In the genomic region with DNA sequence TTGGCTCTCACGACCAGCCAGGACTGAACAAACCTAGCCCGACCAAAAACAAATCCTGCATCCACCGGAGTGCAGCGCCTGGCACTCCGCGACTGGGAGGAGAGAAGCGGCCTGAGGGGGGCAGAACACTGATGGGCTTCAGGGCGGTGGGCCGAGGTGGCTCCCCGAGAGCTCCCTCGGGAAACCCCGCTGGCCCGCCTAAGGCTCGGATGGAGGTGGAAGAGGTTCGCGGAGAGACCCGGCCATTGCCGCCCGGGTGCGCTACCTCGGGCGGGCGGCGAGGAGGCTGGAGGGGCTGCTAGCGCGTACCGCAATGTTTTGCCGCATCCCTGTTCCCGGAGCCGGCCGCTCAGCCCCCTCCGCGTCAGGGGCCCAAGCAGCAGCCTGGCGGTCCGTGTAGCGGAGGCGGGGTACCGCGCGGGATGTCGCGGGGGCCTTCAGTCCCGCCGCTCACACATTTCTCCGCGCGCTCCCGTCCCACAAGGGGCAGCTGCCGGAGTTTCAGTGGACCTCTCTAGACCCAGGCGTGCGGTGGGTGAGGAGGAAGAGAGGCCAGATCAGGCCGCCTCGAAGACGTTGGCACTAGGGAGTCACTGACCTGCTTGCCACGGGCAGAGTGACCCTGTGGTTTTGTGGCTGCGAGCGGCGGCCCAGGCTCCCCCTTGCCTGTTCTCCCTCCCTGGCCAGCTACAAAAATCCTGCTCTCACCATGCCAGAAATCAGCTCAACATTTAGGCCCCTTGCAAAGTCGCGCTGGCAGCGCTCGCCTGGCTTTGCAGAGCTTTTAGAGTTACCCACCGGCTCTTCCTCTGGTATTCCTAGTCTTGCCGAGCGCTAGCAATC, we compare ENCODE assay signal across 11 cellular contexts. TPM values are rescaled to one million over a fixed set of nuclear protein-coding genes. Genes with fewer than 3 reads are reported as not detected.
DNase-seq lines count a peak whose midpoint lies in the region; ATAC-seq, FAIRE-seq and TF ChIP-seq lines count a peak whose summit lies in the region.
"Had no signal": no experiment of that assay in that cellular context is flagged by ENCODE, and none has a peak within 500 bp of the region (broad histone marks: within the 10 kb centered on the region; RNA-seq: fewer than 3 reads in every experiment).

No MANE protein-coding gene starts in this region.

- H3K27me3 ChIP-seq in H1 (replicated peaks in 1 of 4; ENCODE audit: control insufficient read depth in 3 of 4, extremely low read depth in 1 of 4, insufficient read depth in 3 of 4, low read length in 3 of 4) (peaks cover 0 to 5% (median 0%) of the 10 kb centered on the region in 4 experiments; a peak in 2 of 7 replicates), upper lobe of left lung (peaks cover 0 to 7% (median 0%) of the 10 kb centered on the region in 4 donors), WERI-Rb-1 (ENCODE audit: insufficient read depth, low read depth, severe bottlenecking) (peaks cover 70% of the 10 kb centered on the region)

- peaks cover 6% of the 10 kb centered on the region for H3K36me3 Mint-ChIP-seq in nephron (ENCODE audit: low read depth)

- TF ChIP-seq CTCF in H1 (IDR thresholded peaks at IDR 0.05; ENCODE audit: control extremely low read depth in 1 of 3, insufficient read depth in 1 of 3, low read depth in 1 of 3, low read length in 3 of 3), result no peak
- TF ChIP-seq CTCF in nephron (IDR thresholded peaks at IDR 0.05; ENCODE audit: unreplicated experiment in 3 of 3), result no peak
- TF ChIP-seq CTCF in upper lobe of left lung (IDR thresholded peaks at IDR 0.05), result no peak
- no peak for TF ChIP-seq CTCF in WERI-Rb-1 (IDR thresholded peaks at IDR 0.05; ENCODE audit: low read depth, low read length)

- H3K56ac ChIP-seq in H1 (replicated peaks; ENCODE audit: insufficient read length, low read depth, low read length), result no peak overlapping the region

- CTCF ChIA-PET in H1 (lab: Charles Lee; ENCODE audit: partially characterized antibody), result interaction anchor here (0.9 to 1.2 kb wide), 4 partner anchors 15 to 192 kb away, joined by 3 to 4 read pairs (median 3); no protein-coding TSS in a partner anchor

- no peak overlapping the region for H3K23ac ChIP-seq in H1 (ENCODE audit: insufficient read length)

- H3K9me3 ChIP-seq in H1 (ENCODE audit: insufficient read depth in 2 of 2, low read depth in 1 of 2, low read length in 1 of 2) (peaks cover 10% of the 10 kb centered on the region in 2 experiments; a peak in 1 of 4 replicates), upper lobe of left lung (no peaks in the 10 kb centered on the region), WERI-Rb-1 (ENCODE audit: severe bottlenecking) (no peaks in the 10 kb centered on the region)

- H3K9ac ChIP-seq in H1 (replicated peaks in 1 of 4; ENCODE audit: extremely low read depth in 1 of 4, low read depth in 3 of 4, low read length in 3 of 4), result peak overlapping the region in 1 of 4 experiments; percentile 37; a peak in 2 of 7 replicates

- H2BK12ac ChIP-seq in H1 (ENCODE audit: low read depth, low read length), result no peak overlapping the region

- no peak for FAIRE-seq in H1 (lab: Jason Lieb, UNC)
- FAIRE-seq: endometrium had no signal

- H3K36me3 ChIP-seq in H1 (ENCODE audit: control insufficient read depth in 2 of 4, insufficient read depth in 4 of 4, low read length in 3 of 4) (peaks cover 0 to 15% (median 4%) of the 10 kb centered on the region in 4 experiments; a peak in 4 of 8 replicates), upper lobe of left lung (no peaks in the 10 kb centered on the region), WERI-Rb-1 (no peaks in the 10 kb centered on the region)

- no peak overlapping the region for H2BK15ac ChIP-seq in H1 (ENCODE audit: low read length)

- no peak overlapping the region for H4K91ac ChIP-seq in H1 (replicated peaks; ENCODE audit: insufficient read length, low read length)

- H3K23me2 ChIP-seq in H1 (ENCODE audit: low read depth, low read length), result peaks cover 7% of the 10 kb centered on the region; the same call in 1 of the 2 replicates

- TF ChIP-seq RAD21 in H1 (IDR thresholded peaks at IDR 0.05 in 1 of 2, conservative IDR thresholded peaks at IDR 0.05 in 1 of 2; ENCODE audit: low read depth in 2 of 2, low read length in 2 of 2), result no peak

- H3K4me1 Mint-ChIP-seq in nephron, result peaks cover 5% of the 10 kb centered on the region

- no peak overlapping the region for H3K4ac ChIP-seq in H1 (replicated peaks; ENCODE audit: insufficient read length, low read depth, low read length)

- peaks cover 9% of the 10 kb centered on the region for H3K9me3 Mint-ChIP-seq in nephron

- H4K20me1 ChIP-seq in H1 (replicated peaks in 1 of 2; ENCODE audit: control insufficient read depth in 1 of 2, insufficient read depth in 2 of 2, low read length in 2 of 2), result no peaks in the 10 kb centered on the region

- ATAC-seq in upper lobe of left lung (ENCODE audit: low FRiP score in 2 of 2) (peak in 1 of 2 donors; percentile 58), HG03025 (IDR thresholded peaks at IDR 0.05; ENCODE audit: low FRiP score, unreplicated experiment) (no peak)

- H4K8ac ChIP-seq in H1 (ENCODE audit: extremely low read depth, insufficient read depth, low read length), result 0 out of 2 replicates have a peak overlapping the region, but pooled peaks have one; percentile 5

- POLR2A ChIA-PET in H1 (lab: Charles Lee; ENCODE audit: partially characterized antibody), result interaction anchor here (0.6 to 0.8 kb wide), 2 partner anchors 9 to 12 kb away, joined by 3 to 4 read pairs; no protein-coding TSS in a partner anchor

- H3K27me3 Mint-ChIP-seq in nephron (ENCODE audit: low read depth), result peaks cover 7% of the 10 kb centered on the region

- 0% methylated on average over 12 of the region's 65 CpGs; no CpG with 5 or more reads in 1 of the 2 experiments for WGBS in H1 (ENCODE audit: extremely low coverage in 1 of 2, insufficient coverage in 1 of 2, insufficient read length in 1 of 2, insufficient replicate concordance in 2 of 2, low coverage in 1 of 2, low lambda C conversion rate in 2 of 2, missing lambda C conversion rate in 1 of 2), 2 experiments
- WGBS in upper lobe of left lung, 2 donors, result 0 to 35% methylated on average over 4 to 54 of the region's 65 CpGs

- 0 out of 4 replicates have a peak, but pooled peaks cover 0 to 8% of the 10 kb centered on the region in 2 experiments for H3K79me2 ChIP-seq in H1 (ENCODE audit: control insufficient read depth in 1 of 2, insufficient read depth in 2 of 2, low read length in 2 of 2)

- H3K4me1 ChIP-seq in H1 (replicated peaks in 1 of 4; ENCODE audit: control insufficient read depth in 3 of 4, insufficient read depth in 4 of 4, low read length in 3 of 4) (peaks cover 0 to 6% (median 0%) of the 10 kb centered on the region in 4 experiments; a peak in 1 of 7 replicates), upper lobe of left lung (peaks cover 0 to 16% (median 0%) of the 10 kb centered on the region in 4 donors)

- no peak overlapping the region for H2BK5ac ChIP-seq in H1 (ENCODE audit: low read depth, low read length)

- DNase-seq in NCI-H748 (lab: John Stamatoyannopoulos, UW; ENCODE audit: unreplicated experiment), result peak; percentile 57
- no peak for DNase-seq in NCI-H748 treated with DMSO at 0.1 percent for 48 hours (lab: John Stamatoyannopoulos, UW)
- peak in 1 of 2 experiments; percentile 51 for DNase-seq in H1 (ENCODE audit: low read depth in 1 of 2, low spot score in 2 of 2)
- DNase-seq in upper lobe of left lung, result peak in 1 of 2 donors; percentile 56
- DNase-seq in activated CD4-positive, CD25-positive, alpha-beta regulatory T cell (lab: John Stamatoyannopoulos, UW), result no peak
- no peak for DNase-seq in WERI-Rb-1
- DNase-seq: IMR-90, naive B cell had no signal

- TF ChIP-seq POLR2A in H1 (IDR thresholded peaks at IDR 0.05; ENCODE audit: control extremely low read depth in 1 of 2, low read depth in 2 of 2, low read length in 2 of 2), result no peak
- no peak for TF ChIP-seq POLR2A in upper lobe of left lung (IDR thresholded peaks at IDR 0.05)

- no peak for TF ChIP-seq EP300 in H1 (IDR thresholded peaks at IDR 0.05; ENCODE audit: borderline replicate concordance in 1 of 2, low read depth in 2 of 2, low read length in 2 of 2)
- TF ChIP-seq EP300 in upper lobe of left lung (IDR thresholded peaks at IDR 0.05), result no peak

- no peak overlapping the region for H2AK5ac ChIP-seq in H1 (ENCODE audit: low read depth, low read length)

- H3K79me1 ChIP-seq in H1 (ENCODE audit: low read depth, low read length), result no peaks in the 10 kb centered on the region

- H3K27ac ChIP-seq in H1 (ENCODE audit: low read depth, low read length) (no peak overlapping the region), upper lobe of left lung (no peak overlapping the region), WERI-Rb-1 (no peak overlapping the region)

- H2BK120ac ChIP-seq in H1 (replicated peaks; ENCODE audit: low read depth, low read length), result no peak overlapping the region

- H2AFZ ChIP-seq in H1 (ENCODE audit: low read length), result no peak overlapping the region

- H3K4me3 ChIP-seq in H1 (ENCODE audit: extremely low read depth in 1 of 4, insufficient read depth in 2 of 4, low read depth in 3 of 4, low read length in 4 of 4) (peak overlapping the region; percentile 55 to 83 (median 66)), upper lobe of left lung (peak overlapping the region in 3 of 4 donors; percentile 28 to 47 (median 44)), WERI-Rb-1 (ENCODE audit: low read depth, low read length) (no peak overlapping the region)

- H3K14ac ChIP-seq in H1 (ENCODE audit: insufficient read length), result no peak overlapping the region

- no peak overlapping the region for H4K5ac ChIP-seq in H1 (ENCODE audit: insufficient read length, low read depth, low read length)

- no peak overlapping the region for H3K18ac ChIP-seq in H1 (ENCODE audit: extremely low read depth, low read length)

- peak overlapping the region; percentile 75 to 94 for H3K4me2 ChIP-seq in H1 (ENCODE audit: insufficient read depth in 1 of 2, low read depth in 2 of 2, low read length in 2 of 2)

- H3K4me3 Mint-ChIP-seq in nephron, result peak overlapping the region; percentile 86 to 97 (median 95)

- H2BK20ac ChIP-seq in H1 (ENCODE audit: low read length), result no peak overlapping the region

- peak overlapping the region; percentile 34 to 87 (median 71) for H3K27ac Mint-ChIP-seq in nephron
- H3K27ac Mint-ChIP-seq: naive B cell had no signal

TF ChIP-seq in H1, 55 proteins besides CTCF, POLR2A, EP300 and RAD21:
- TF ChIP-seq KDM5A (IDR thresholded peaks at IDR 0.05; ENCODE audit: low read length) (no peak), KDM4A (IDR thresholded peaks at IDR 0.05; ENCODE audit: low read depth, low read length, severe bottlenecking) (peak; percentile 38), ASH2L (IDR thresholded peaks at IDR 0.05; ENCODE audit: low read length) (peak; percentile 55)

RNA-seq across cellular contexts. Expression of a gene that starts 2.1 kb away (rescaled TPM):
- 8.1 and 8.2 TPM in 2 replicates for total RNA-seq in H1 (2021; fragmentation: NEBNext Ultra II Directional; extraction: Animal tissue kit (Norgen Biotek cat#: 25700))
- polyA plus RNA-seq in H1 (2011; rRNA removed), result 1.7 and 3.1 TPM in 2 replicates
- 2.9 TPM for polyA plus RNA-seq in H1 (2011; cell fraction: cytosol; rRNA removed)
- polyA plus RNA-seq in H1 (2011; cell fraction: nucleus; rRNA removed), result 3.2 TPM
- 3.7 to 7.8 TPM (median 4.9 TPM) in 4 replicates for polyA plus RNA-seq in H1 (2012, experiment 1 of 2)
- polyA plus RNA-seq in H1 (2012, experiment 2 of 2), result 0.52 TPM
- 9.5 TPM for polyA plus RNA-seq in H1 (2013, experiment 1 of 2)
- 8.6 TPM for polyA plus RNA-seq in H1 (2013, experiment 2 of 2)
- polyA minus RNA-seq in H1 (2011; rRNA and poly(A)+ RNA removed), result 11.0 and 18.2 TPM in 2 replicates
- 4.0 TPM for polyA minus RNA-seq in H1 (2011; cell fraction: cytosol; rRNA and poly(A)+ RNA removed)
- 14.5 TPM for polyA minus RNA-seq in H1 (2011; cell fraction: nucleus; rRNA and poly(A)+ RNA removed)
- under 1 TPM in 5 of 6 donors, not detected in 1; 0.33 to 0.94 (median 0.61) TPM for total RNA-seq in upper lobe of left lung
- total RNA-seq: IMR-90 had no signal
- polyA plus RNA-seq: IMR-90 had no signal
